Comparison of ENCODE assay signal across 9 cellular contexts in genomic region chr19:57949296-57949695, GRCh38. TPM values are rescaled to one million over a fixed set of nuclear protein-coding genes. Genes with fewer than 3 reads are reported as not detected.
"Had no signal": no experiment of that assay in that cellular context is flagged by ENCODE, and none has a peak within 500 bp of the region (broad histone marks: within the 10 kb centered on the region; RNA-seq: fewer than 3 reads in every experiment).

No MANE protein-coding gene starts in this region.

- H3K4me3 ChIP-seq: GM12878 had no signal

- ATAC-seq: GM12878 had no signal

- FAIRE-seq: G401.6, GM12878, GM12891, GM12892, GM18507, GM19239 had no signal

- DNase-seq: GDM1, GF-D8 had no signal

RNA-seq across cellular contexts. Expression of gene C19orf18, which starts 25.0 kb away (rescaled TPM):
- total RNA-seq: G401, GM12878 had no signal
